In genomic region chr14:55562135-55562534, GRCh38 we compare ENCODE assay signal across 29 cellular contexts.
"Had no signal": no experiment of that assay in that cellular context is flagged by ENCODE, and none has a peak within 500 bp of the region (broad histone marks: within the 10 kb centered on the region; RNA-seq: fewer than 3 reads in every experiment).

No MANE protein-coding gene starts in this region.

- H3K4me1 ChIP-seq: adrenal gland had no signal

- H3K4me1 Mint-ChIP-seq: activated CD4-positive, alpha-beta T cell treated with anti-CD3 and anti-CD28 coated beads, Interleukin-2, amount 10 ng/mL, durations not matched to agents 24 days and 14 days had no signal

- H3K36me3 Mint-ChIP-seq: activated naive CD4-positive, alpha-beta T cell treated with anti-CD3 and anti-CD28 coated beads, Interleukin-2, amount 50 U/mL, for 72 hours had no signal

- H3K27ac Mint-ChIP-seq: activated CD4-positive, alpha-beta T cell treated with anti-CD3 and anti-CD28 coated beads, Interleukin-2, amount 10 ng/mL, durations not matched to agents 24 days and 14 days; activated CD8-positive, alpha-beta T cell treated with anti-CD3 and anti-CD28 coated beads for 36 hours; activated naive CD4-positive, alpha-beta T cell treated with anti-CD3 and anti-CD28 coated beads for 36 hours; activated naive CD4-positive, alpha-beta T cell treated with anti-CD3 and anti-CD28 coated beads, Interleukin-2, amount 50 U/mL, for 72 hours; activated T-cell treated with anti-CD3 and anti-CD28 coated beads, Interleukin-2, amount 50 U/mL, for 24 hours; activated T-helper 2 cell treated with anti-CD3 and anti-CD28 coated beads, Interferon-gamma antibody, Interleukin-2, Interleukin-4, amounts not matched to agents 10 μg/mL and 5 μg/mL and 100 μg/mL, durations not matched to agents 14 hours and 24 hours and 36 hours; brain; T-helper 1 cell treated with Interleukin-12 subunit alpha and Interleukin-12 subunit beta and Interleukin-4 antibody, amounts not matched to agents 30 μg/mL and 1 μg/mL, for 36 hours; T-helper 2 cell treated with Interferon-gamma antibody and Interleukin-4, amounts not matched to agents 5 μg/mL and 100 μg/mL, for 36 hours had no signal

- H3K9me3 Mint-ChIP-seq: activated CD4-positive, alpha-beta T cell treated with anti-CD3 and anti-CD28 coated beads, Interleukin-2, amount 10 ng/mL, durations not matched to agents 24 days and 14 days; activated CD8-positive, alpha-beta T cell treated with anti-CD3 and anti-CD28 coated beads for 36 hours; activated naive CD4-positive, alpha-beta T cell treated with anti-CD3 and anti-CD28 coated beads for 36 hours; activated T-cell treated with anti-CD3 and anti-CD28 coated beads, Interleukin-2, amount 50 U/mL, for 24 hours; activated T-helper 2 cell treated with anti-CD3 and anti-CD28 coated beads, Interferon-gamma antibody, Interleukin-2, Interleukin-4, amounts not matched to agents 10 μg/mL and 5 μg/mL and 100 μg/mL, durations not matched to agents 14 hours and 24 hours and 36 hours; T-helper 1 cell treated with Interleukin-12 subunit alpha and Interleukin-12 subunit beta and Interleukin-4 antibody, amounts not matched to agents 30 μg/mL and 1 μg/mL, for 36 hours; T-helper 2 cell treated with Interferon-gamma antibody and Interleukin-4, amounts not matched to agents 5 μg/mL and 100 μg/mL, for 36 hours had no signal

- H3K4me3 ChIP-seq: adrenal gland, K562, MG63, SJCRH30, SK-N-MC had no signal

- H3K36me3 ChIP-seq: adrenal gland, MG63, SJCRH30 had no signal

- DNase-seq: activated CD4-positive, alpha-beta T cell treated with anti-CD3 and anti-CD28 coated beads, Interleukin-2, amount 10 ng/mL, durations not matched to agents 24 days and 14 days; activated CD4-positive, alpha-beta T cell treated with anti-CD3 and anti-CD28 coated beads, Interleukin-2, amount 50 U/mL, for 4 hours; activated CD8-positive, alpha-beta T cell treated with anti-CD3 and anti-CD28 coated beads for 36 hours; activated gamma-delta T cell treated with Interleukin-2 at 50 U/mL for 16 hours; activated naive CD4-positive, alpha-beta T cell treated with anti-CD3 and anti-CD28 coated beads for 36 hours; activated T-cell treated with anti-CD3 and anti-CD28 coated beads, Interleukin-2, amount 50 U/mL, for 24 hours; adrenal gland; anterior cingulate cortex; cerebellar nuclear complex; MG63; NCI-H1048; NCI-H1105 treated with DMSO at 0.1 percent for 48 hours; NCI-H1436; NCI-H1694; NCI-H1930; NCI-H345; NCI-H524 treated with DMSO at 0.1 percent for 48 hours; NCI-H748 treated with DMSO at 0.1 percent for 48 hours; NK-92 treated with Interleukin-12 subunit alpha and Interleukin-12 subunit beta, amount 100 ng/mL, for 24 hours; PC-3; SHP77; SJCRH30 had no signal

- H3K27me3 ChIP-seq: adrenal gland, MG63, SJCRH30 had no signal

- H3K4me3 Mint-ChIP-seq: activated CD4-positive, alpha-beta T cell treated with anti-CD3 and anti-CD28 coated beads, Interleukin-2, amount 10 ng/mL, durations not matched to agents 24 days and 14 days; activated CD8-positive, alpha-beta T cell treated with anti-CD3 and anti-CD28 coated beads for 36 hours; activated naive CD4-positive, alpha-beta T cell treated with anti-CD3 and anti-CD28 coated beads for 36 hours; activated T-cell treated with anti-CD3 and anti-CD28 coated beads, Interleukin-2, amount 50 U/mL, for 24 hours; brain; T-helper 1 cell treated with Interleukin-12 subunit alpha and Interleukin-12 subunit beta and Interleukin-4 antibody, amounts not matched to agents 30 μg/mL and 1 μg/mL, for 36 hours; T-helper 2 cell treated with Interferon-gamma antibody and Interleukin-4, amounts not matched to agents 5 μg/mL and 100 μg/mL, for 36 hours had no signal

- H3K27me3 Mint-ChIP-seq: activated CD8-positive, alpha-beta T cell treated with anti-CD3 and anti-CD28 coated beads for 36 hours; activated T-cell treated with anti-CD3 and anti-CD28 coated beads, Interleukin-2, amount 50 U/mL, for 24 hours had no signal

- H3K27ac ChIP-seq: adrenal gland, SJCRH30, SK-N-MC had no signal

- H3K9me3 ChIP-seq: adrenal gland, MG63, SJCRH30 had no signal
